In the genomic region with DNA sequence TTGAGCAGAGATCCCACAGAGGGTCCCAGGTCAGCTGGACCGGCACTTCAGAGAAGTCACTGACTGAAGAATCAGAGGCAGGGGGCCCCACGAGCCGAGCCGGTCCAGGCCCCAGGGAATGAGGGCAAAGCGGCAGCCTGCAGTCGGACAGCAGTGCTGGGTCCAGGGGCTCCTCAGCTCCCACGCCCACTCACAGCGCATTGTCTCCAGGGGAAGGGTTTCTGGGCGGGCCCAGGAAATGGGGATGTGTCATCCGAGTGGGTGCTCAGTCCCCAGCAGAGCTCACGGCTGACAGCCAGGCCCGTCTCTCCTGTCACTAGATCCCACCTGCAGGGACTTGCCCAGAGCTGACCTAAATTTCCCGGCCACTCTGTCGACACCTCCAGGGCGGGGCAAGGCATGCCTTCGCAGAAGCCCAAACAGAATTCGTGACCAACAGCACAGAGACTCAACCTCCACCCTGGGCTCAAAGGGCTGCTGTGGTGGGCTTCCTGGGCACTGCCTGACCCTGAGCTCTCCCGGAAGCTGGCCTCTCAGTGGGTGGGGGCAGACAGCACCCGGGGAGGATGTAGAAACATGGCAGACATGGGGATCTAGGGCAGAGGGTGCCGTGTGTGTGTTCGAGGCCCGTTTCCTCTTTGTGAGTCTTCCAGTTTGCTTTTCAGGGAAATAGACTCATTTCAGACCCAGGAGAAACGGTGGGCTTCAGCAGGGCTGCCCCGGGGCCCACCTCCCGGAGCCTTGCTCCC, we compare ENCODE assay signal across 9 cellular contexts. TPM values are rescaled to one million over a fixed set of nuclear protein-coding genes. Genes with fewer than 3 reads are reported as not detected.
DNase-seq lines count a peak whose midpoint lies in the region; ATAC-seq and TF ChIP-seq lines count a peak whose summit lies in the region.
"Had no signal": no experiment of that assay in that cellular context is flagged by ENCODE, and none has a peak within 500 bp of the region (broad histone marks: within the 10 kb centered on the region; RNA-seq: fewer than 3 reads in every experiment).

No MANE protein-coding gene starts in this region.

- no peaks in the 10 kb centered on the region for H3K79me2 ChIP-seq in Karpas-422 (ENCODE audit: low read length)

- no peak overlapping the region for H3K4me3 Mint-ChIP-seq in activated CD8-positive, alpha-beta T cell treated with anti-CD3 and anti-CD28 coated beads, Interleukin-2, amount 10 ng/mL, durations not matched to agents 7 days and 5 days

- CTCF ChIA-PET in activated CD8-positive, alpha-beta T cell treated with anti-CD3 and anti-CD28 coated beads, Interleukin-2, amount 10 ng/mL, durations not matched to agents 7 days and 5 days (lab: Charles Lee): interaction anchor here (0.9 to 9.3 kb wide), 9 partner anchors 14 to 256 kb away, joined by 3 to 97 read pairs (median 6); no protein-coding TSS in a partner anchor

- peak overlapping the region; percentile 66 to 68 for H3K27ac ChIP-seq in right atrium auricular region
- no peak overlapping the region for H3K27ac ChIP-seq in Karpas-422 (ENCODE audit: low read length)

- H3K4me1 ChIP-seq in right atrium auricular region (peaks cover 0 to 40% of the 10 kb centered on the region in 2 donors), Karpas-422 (ENCODE audit: low read length) (no peaks in the 10 kb centered on the region)

- no peaks in the 10 kb centered on the region for H4K20me1 ChIP-seq in Karpas-422 (ENCODE audit: insufficient read depth, low read depth, low read length)

- no peak overlapping the region for H3K4me3 ChIP-seq in right atrium auricular region
- H3K4me3 ChIP-seq in Karpas-422 (ENCODE audit: low read length): no peak overlapping the region

- H3K36me3 ChIP-seq in right atrium auricular region (no peaks in the 10 kb centered on the region), Karpas-422 (ENCODE audit: insufficient read depth, low read length) (no peaks in the 10 kb centered on the region)

- H2AFZ ChIP-seq in Karpas-422 (ENCODE audit: low read length): no peak overlapping the region

- no peak overlapping the region for H3K4me2 ChIP-seq in Karpas-422 (ENCODE audit: low read depth, low read length, poor library complexity, severe bottlenecking)

- peak; percentile 19 for ATAC-seq in activated CD8-positive, alpha-beta T cell treated with anti-CD3 and anti-CD28 coated beads, Interleukin-2, amount 10 ng/mL, durations not matched to agents 7 days and 5 days

- TF ChIP-seq CTCF in right atrium auricular region (IDR thresholded peaks at IDR 0.05): no peak

- peaks cover 8% of the 10 kb centered on the region for H3K27me3 Mint-ChIP-seq in activated CD8-positive, alpha-beta T cell treated with anti-CD3 and anti-CD28 coated beads, Interleukin-2, amount 10 ng/mL, durations not matched to agents 7 days and 5 days (ENCODE audit: low read depth)

- peak overlapping the region; percentile 30 for H3K27ac Mint-ChIP-seq in activated CD8-positive, alpha-beta T cell treated with anti-CD3 and anti-CD28 coated beads, Interleukin-2, amount 10 ng/mL, durations not matched to agents 7 days and 5 days

- DNase-seq in SIG-M5 treated with dmso at 0.1 percent for 504 hours (lab: John Stamatoyannopoulos, UW; ENCODE audit: unreplicated experiment) (peak; percentile 74), SIG-M5 (lab: John Stamatoyannopoulos, UW) (no peak), right atrium auricular region (ENCODE audit: low spot score) (peak; percentile 66), KBM-7 (no peak), Karpas-422 (no peak), NCI-H82 (lab: John Stamatoyannopoulos, UW) (no peak)
- DNase-seq in activated CD8-positive, alpha-beta T cell treated with anti-CD3 and anti-CD28 coated beads, Interleukin-2, amount 10 ng/mL, durations not matched to agents 7 days and 5 days: no peak
- peak; percentile 32 for DNase-seq in stimulated activated CD8-positive, alpha-beta memory T cell treated with anti-CD3 and anti-CD28 coated beads, Interleukin-4, amount 100 ng/mL, for 24 hours (ENCODE audit: low read depth)
- DNase-seq: naive B cell had no signal

- H3K9me3 ChIP-seq in right atrium auricular region: no peaks in the 10 kb centered on the region
- no peaks in the 10 kb centered on the region for H3K9me3 ChIP-seq in Karpas-422 (ENCODE audit: low read length)

- H3K9me2 ChIP-seq in Karpas-422 (replicated peaks; ENCODE audit: insufficient read depth, low read length): no peaks in the 10 kb centered on the region

- no peaks in the 10 kb centered on the region for H3K9me3 Mint-ChIP-seq in activated CD8-positive, alpha-beta T cell treated with anti-CD3 and anti-CD28 coated beads, Interleukin-2, amount 10 ng/mL, durations not matched to agents 7 days and 5 days (ENCODE audit: insufficient read depth)

- H3K27me3 ChIP-seq in right atrium auricular region (no peaks in the 10 kb centered on the region), Karpas-422 (ENCODE audit: low read length) (no peaks in the 10 kb centered on the region)

- in situ Hi-C loops in KBM-7 (cut with MboI; ENCODE audit: low pct_unique_long_range_greater_than_20kb, low sequenced_read_pairs): no loop called here

- H3K4me1 Mint-ChIP-seq in activated CD8-positive, alpha-beta T cell treated with anti-CD3 and anti-CD28 coated beads, Interleukin-2, amount 10 ng/mL, durations not matched to agents 7 days and 5 days (ENCODE audit: low read depth): peaks cover 38% of the 10 kb centered on the region

- POLR2A ChIA-PET in activated CD8-positive, alpha-beta T cell treated with anti-CD3 and anti-CD28 coated beads, Interleukin-2, amount 10 ng/mL, durations not matched to agents 7 days and 5 days (lab: Charles Lee): interaction anchor here (1.8 kb wide), 1 partner anchor 246 kb away, joined by 7 read pairs; the partner anchor contains the start of gene ADAM17

- H3K36me3 Mint-ChIP-seq in activated CD8-positive, alpha-beta T cell treated with anti-CD3 and anti-CD28 coated beads, Interleukin-2, amount 10 ng/mL, durations not matched to agents 7 days and 5 days (ENCODE audit: low read depth): no peaks in the 10 kb centered on the region
- H3K36me3 Mint-ChIP-seq: naive B cell had no signal

- no peak overlapping the region for H3K9ac ChIP-seq in Karpas-422 (ENCODE audit: low read length)

RNA-seq across cellular contexts. Expression of gene TAF1B, which starts 42.1 kb away (rescaled TPM):
- 10 to 100 TPM; 33.0 to 35.6 TPM for total RNA-seq in activated CD8-positive, alpha-beta T cell treated with anti-CD3 and anti-CD28 coated beads, Interleukin-2, amount 10 ng/mL, durations not matched to agents 7 days and 5 days
- total RNA-seq in right atrium auricular region: 1 to 10 TPM; 4.0 to 6.1 TPM
- 17.8 and 58.6 TPM in 2 replicates for total RNA-seq in Karpas-422 (2014; rRNA removed; shearing (Covaris generic); ENCODE audit: low replicate concordance)

Comparison
In these comparisons a context has a peak if more than half of its experiments do, and no peak if none do; other contexts are left out.
1. DNase-seq: peak in SIG-M5 treated with dmso at 0.1 percent for 504 hours (single experiment), right atrium auricular region (single experiment) and stimulated activated CD8-positive, alpha-beta memory T cell treated with anti-CD3 and anti-CD28 coated beads, Interleukin-4, amount 100 ng/mL, for 24 hours (single experiment); none in SIG-M5 (single experiment), activated CD8-positive, alpha-beta T cell treated with anti-CD3 and anti-CD28 coated beads, Interleukin-2, amount 10 ng/mL, durations not matched to agents 7 days and 5 days (single experiment), KBM-7 (single experiment), Karpas-422 (single experiment) and NCI-H82 (single experiment).